16 cellular contexts compared by ENCODE assay signal in genomic region chr10:64261676-64262075, GRCh38.
A peak's percentile ranks its signal among the peaks of the same experiment; 100 is the strongest.
DNase-seq lines count a peak whose midpoint lies in the region; ATAC-seq, FAIRE-seq and TF ChIP-seq lines count a peak whose summit lies in the region.
"Had no signal": no experiment of that assay in that cellular context is flagged by ENCODE, and none has a peak within 500 bp of the region (broad histone marks: within the 10 kb centered on the region; RNA-seq: fewer than 3 reads in every experiment).

No MANE protein-coding gene starts in this region.

- peak; percentile 29 for ATAC-seq in GM19023 (IDR thresholded peaks at IDR 0.05; ENCODE audit: unreplicated experiment)
- ATAC-seq in HG03159 (IDR thresholded peaks at IDR 0.05; ENCODE audit: unreplicated experiment), result peak; percentile 13
- ATAC-seq in HG03354 (IDR thresholded peaks at IDR 0.05; ENCODE audit: poor library complexity, severe bottlenecking, unreplicated experiment), result no peak
- no peak for ATAC-seq in HG02571 (IDR thresholded peaks at IDR 0.05; ENCODE audit: unreplicated experiment)
- no peak for ATAC-seq in GM19397 (IDR thresholded peaks at IDR 0.05; ENCODE audit: unreplicated experiment)
- ATAC-seq: HepG2 had no signal

- FAIRE-seq in GM12892 (lab: Jason Lieb, UNC), result peak; percentile 72
- FAIRE-seq: G401.6, HepG2, HTR-8/SVneo had no signal

- no peak for DNase-seq in GM12892 (ENCODE audit: insufficient read length)
- peak; percentile 52 for DNase-seq in cerebellum (ENCODE audit: low spot score)
- DNase-seq in SIG-M5 (lab: John Stamatoyannopoulos, UW), result no peak
- DNase-seq: ACHN; CD4-positive, alpha-beta T cell; DMS79; GOT3; H9 had no signal

- TF ChIP-seq POLR2A in GM12892 (IDR thresholded peaks at IDR 0.05; ENCODE audit: low read depth, low read length), result no peak

Comparison
In these comparisons a context has a peak if more than half of its experiments do, and no peak if none do; other contexts are left out.
1. ATAC-seq: peak in GM19023 (single experiment) and HG03159 (single experiment); none in HG03354 (single experiment), HG02571 (single experiment) and GM19397 (single experiment).